ENCODE assay signal across 1 cellular context in genomic region chr3:50238549-50239026, GRCh38.
TF ChIP-seq lines count a peak whose summit lies in the region.

No MANE protein-coding gene starts in this region.

TF ChIP-seq in HCT116, 20 proteins besides CTCF, POLR2A, EP300 and RAD21 (continued from another document):
- no peak for TF ChIP-seq ZBTB33 (IDR thresholded peaks at IDR 0.05; ENCODE audit: extremely low read depth, insufficient replicate concordance, low read length)
- no peak for TF ChIP-seq CBX3 (IDR thresholded peaks at IDR 0.05; ENCODE audit: low read depth)
TF ChIP-seq in HCT116: peak in this region for 0.
